ENCODE assay signal across 8 cellular contexts in the genomic region with DNA sequence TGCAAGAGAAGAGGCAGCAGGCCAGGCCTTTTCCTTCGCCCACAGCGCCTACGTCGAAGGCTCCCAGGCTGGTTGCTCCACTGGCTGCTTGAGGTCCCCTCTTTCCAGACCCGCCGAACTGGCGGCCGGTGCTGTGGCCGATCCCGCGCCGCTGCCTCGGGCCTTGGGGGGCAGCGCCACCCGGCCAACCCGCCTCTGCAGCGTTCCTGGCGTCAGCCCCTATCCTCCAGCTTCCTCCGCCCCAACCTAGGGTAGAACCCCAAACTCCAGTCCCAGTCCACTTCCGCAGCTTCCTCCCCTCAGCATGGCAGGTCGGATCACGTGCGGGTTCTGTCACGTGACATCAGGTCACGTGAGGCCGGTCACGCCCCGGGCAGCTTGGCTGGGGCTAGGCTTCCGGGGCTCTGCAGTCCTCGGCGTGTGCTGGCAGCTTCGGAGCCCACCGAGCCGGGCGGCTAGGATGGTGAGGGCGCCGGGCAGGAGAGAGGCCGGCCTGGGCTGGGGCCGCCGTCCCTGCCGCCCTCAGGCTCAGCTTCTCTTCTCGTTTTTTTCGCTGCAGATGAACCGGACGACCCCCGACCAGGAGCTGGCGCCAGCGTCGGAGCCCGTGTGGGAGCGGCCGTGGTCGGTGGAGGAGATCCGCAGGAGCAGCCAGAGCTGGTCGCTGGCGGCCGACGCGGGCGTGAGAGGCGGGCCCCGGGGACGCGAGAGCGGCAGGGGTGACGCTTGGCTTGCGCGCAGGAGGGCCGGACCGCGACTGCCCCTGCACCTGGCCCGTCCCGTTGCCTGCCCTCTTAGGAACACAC. TPM values are rescaled to one million over a fixed set of nuclear protein-coding genes. Genes with fewer than 3 reads are reported as not detected.
DNase-seq lines count a peak whose midpoint lies in the region; ATAC-seq and TF ChIP-seq lines count a peak whose summit lies in the region.
"Not testable (repeated sequence)": the region's sequence is repeated elsewhere in the genome, so short reads cannot be mapped to it uniquely, and the experiment has no call there.

A gene with protein sequence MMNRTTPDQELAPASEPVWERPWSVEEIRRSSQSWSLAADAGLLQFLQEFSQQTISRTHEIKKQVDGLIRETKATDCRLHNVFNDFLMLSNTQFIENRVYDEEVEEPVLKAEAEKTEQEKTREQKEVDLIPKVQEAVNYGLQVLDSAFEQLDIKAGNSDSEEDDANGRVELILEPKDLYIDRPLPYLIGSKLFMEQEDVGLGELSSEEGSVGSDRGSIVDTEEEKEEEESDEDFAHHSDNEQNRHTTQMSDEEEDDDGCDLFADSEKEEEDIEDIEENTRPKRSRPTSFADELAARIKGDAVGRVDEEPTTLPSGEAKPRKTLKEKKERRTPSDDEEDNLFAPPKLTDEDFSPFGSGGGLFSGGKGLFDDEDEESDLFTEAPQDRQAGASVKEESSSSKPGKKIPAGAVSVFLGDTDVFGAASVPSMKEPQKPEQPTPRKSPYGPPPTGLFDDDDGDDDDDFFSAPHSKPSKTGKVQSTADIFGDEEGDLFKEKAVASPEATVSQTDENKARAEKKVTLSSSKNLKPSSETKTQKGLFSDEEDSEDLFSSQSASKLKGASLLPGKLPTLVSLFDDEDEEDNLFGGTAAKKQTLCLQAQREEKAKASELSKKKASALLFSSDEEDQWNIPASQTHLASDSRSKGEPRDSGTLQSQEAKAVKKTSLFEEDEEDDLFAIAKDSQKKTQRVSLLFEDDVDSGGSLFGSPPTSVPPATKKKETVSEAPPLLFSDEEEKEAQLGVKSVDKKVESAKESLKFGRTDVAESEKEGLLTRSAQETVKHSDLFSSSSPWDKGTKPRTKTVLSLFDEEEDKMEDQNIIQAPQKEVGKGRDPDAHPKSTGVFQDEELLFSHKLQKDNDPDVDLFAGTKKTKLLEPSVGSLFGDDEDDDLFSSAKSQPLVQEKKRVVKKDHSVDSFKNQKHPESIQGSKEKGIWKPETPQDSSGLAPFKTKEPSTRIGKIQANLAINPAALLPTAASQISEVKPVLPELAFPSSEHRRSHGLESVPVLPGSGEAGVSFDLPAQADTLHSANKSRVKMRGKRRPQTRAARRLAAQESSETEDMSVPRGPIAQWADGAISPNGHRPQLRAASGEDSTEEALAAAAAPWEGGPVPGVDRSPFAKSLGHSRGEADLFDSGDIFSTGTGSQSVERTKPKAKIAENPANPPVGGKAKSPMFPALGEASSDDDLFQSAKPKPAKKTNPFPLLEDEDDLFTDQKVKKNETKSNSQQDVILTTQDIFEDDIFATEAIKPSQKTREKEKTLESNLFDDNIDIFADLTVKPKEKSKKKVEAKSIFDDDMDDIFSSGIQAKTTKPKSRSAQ (N-terminal part only) (plus strand): TSS at position 409 of the 806 bp plus-strand sequence. CDS start 52 bp downstream, at position 461.

- H3K4me1 ChIP-seq in BLaER1 treated with 17β-estradiol and CSF1 and Interleukin-3, amounts not matched to agents 10 nM and 100 nM, result peaks cover 0 to 14% (median 2%) of the 10 kb centered on the region in 10 experiments; a peak in 9 of 20 replicates
- H3K4me1 ChIP-seq in liver (ENCODE audit: control insufficient read depth in 4 of 4, insufficient read depth in 4 of 4, low read length in 3 of 4), result not testable (repeated sequence)

- under 1% methylated on average over 50 of the region's 73 CpGs for WGBS in liver

- H3K27me3 ChIP-seq in BLaER1 treated with 17β-estradiol and CSF1 and Interleukin-3, amounts not matched to agents 10 nM and 100 nM; liver (ENCODE audit: control insufficient read depth in 4 of 4, insufficient read depth in 4 of 4, low read length in 3 of 4): not testable (repeated sequence)

- peak within 1 kb of the TSS; percentile 61 to 78 (median 70) for H3K4me2 ChIP-seq in BLaER1 treated with 17β-estradiol and CSF1 and Interleukin-3, amounts not matched to agents 10 nM and 100 nM

- peak within 1 kb of the TSS; percentile 77 to 85 (median 82) for H3K9ac ChIP-seq in BLaER1 treated with 17β-estradiol and CSF1 and Interleukin-3, amounts not matched to agents 10 nM and 100 nM
- not testable (repeated sequence) for H3K9ac ChIP-seq in liver (ENCODE audit: low read depth in 1 of 2, low read length in 2 of 2)

- DNase-seq in NCI-H774 (lab: John Stamatoyannopoulos, UW) (peak; percentile 76), dermis microvascular lymphatic vessel endothelial cell (ENCODE audit: low read depth in 2 of 2) (peak in 1 of 2 donors; percentile 32)
- peak; percentile 82 to 86 for DNase-seq in activated CD4-positive, alpha-beta T cell treated with anti-CD3 and anti-CD28 coated beads, Interleukin-2, amount 50 U/mL, for 48 hours
- peak; percentile 93 for DNase-seq in stimulated activated CD4-positive, alpha-beta T cell treated with anti-CD3 and anti-CD28 coated beads, Interleukin-4, amount 100 ng/mL, for 1 hour

- H3K9me3 ChIP-seq in BLaER1 treated with 17β-estradiol and CSF1 and Interleukin-3, amounts not matched to agents 10 nM and 100 nM (replicated peaks in 1 of 11); liver (ENCODE audit: control insufficient read depth in 4 of 4, low read length in 3 of 4): not testable (repeated sequence)

- not testable (repeated sequence) for TF ChIP-seq CTCF in liver (IDR thresholded peaks at IDR 0.05; ENCODE audit: low read depth, low read length, missing input control)

- H3K27ac ChIP-seq in BLaER1 treated with 17β-estradiol and CSF1 and Interleukin-3, amounts not matched to agents 10 nM and 100 nM, result peak within 1 kb of the TSS; percentile 56 to 86 (median 72); a peak in 21 of 22 replicates
- peak within 1 kb of the TSS; percentile 48 to 71 for H3K27ac ChIP-seq in liver (ENCODE audit: low read depth in 1 of 2, low read length in 2 of 2)

- H4K20me1 ChIP-seq in BLaER1 treated with 17β-estradiol and CSF1 and Interleukin-3, amounts not matched to agents 10 nM and 100 nM, result not testable (repeated sequence)

- peak; percentile 90 for ATAC-seq in GM19372 (IDR thresholded peaks at IDR 0.05; ENCODE audit: low read depth, unreplicated experiment)
- ATAC-seq in HG03469 (IDR thresholded peaks at IDR 0.05; ENCODE audit: unreplicated experiment), result peak; percentile 82

- not testable (repeated sequence) for TF ChIP-seq RAD21 in liver (IDR thresholded peaks at IDR 0.05)

- H3K36me3 ChIP-seq in BLaER1 treated with 17β-estradiol and CSF1 and Interleukin-3, amounts not matched to agents 10 nM and 100 nM; liver (ENCODE audit: control insufficient read depth in 4 of 4, insufficient read depth in 3 of 4, low read depth in 1 of 4, low read length in 3 of 4): not testable (repeated sequence)

- H3K4me3 ChIP-seq in BLaER1 treated with 17β-estradiol and CSF1 and Interleukin-3, amounts not matched to agents 10 nM and 100 nM, result peak within 1 kb of the TSS; percentile 55 to 78 (median 70)
- H3K4me3 ChIP-seq in liver (ENCODE audit: low read depth in 1 of 3, low read length in 3 of 3), result peak within 1 kb of the TSS; percentile 63 to 71 (median 66)

TF ChIP-seq in liver, 16 proteins besides CTCF, POLR2A, EP300 and RAD21:
- TF ChIP-seq, protein P1, sequence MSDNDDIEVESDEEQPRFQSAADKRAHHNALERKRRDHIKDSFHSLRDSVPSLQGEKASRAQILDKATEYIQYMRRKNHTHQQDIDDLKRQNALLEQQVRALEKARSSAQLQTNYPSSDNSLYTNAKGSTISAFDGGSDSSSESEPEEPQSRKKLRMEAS (IDR thresholded peaks at IDR 0.05), result peak; percentile 19
- TF ChIP-seq GABPA (IDR thresholded peaks at IDR 0.05 in 1 of 2, conservative IDR thresholded peaks at IDR 0.05 in 1 of 2) (peak in 1 of 2 donors; percentile 63), YY1 (IDR thresholded peaks at IDR 0.05) (peak; percentile 53)
TF ChIP-seq in liver: peak in this region for 3; not testable (repeated sequence) for 13.

RNA-seq across cellular contexts. Expression of the gene that starts here (rescaled TPM):
- 27.3 and 34.6 TPM in 2 replicates for total RNA-seq in dermis microvascular lymphatic vessel endothelial cell
- 10 to 100 TPM; 14.8 to 18.8 TPM for total RNA-seq in liver
- polyA plus RNA-seq in liver, result 1 to 10 TPM; 5.3 to 7.5 TPM
